3 cellular contexts compared by ENCODE assay signal in genomic region chr20:33192912-33193501, GRCh38.
A peak's percentile ranks its signal among the peaks of the same experiment; 100 is the strongest.
TF ChIP-seq lines count a peak whose summit lies in the region.

No MANE protein-coding gene starts in this region.

TF ChIP-seq in SK-N-SH, 30 proteins besides CTCF, POLR2A, EP300 and RAD21 (continued from another document):
- peak; percentile 89 for TF ChIP-seq REST (IDR thresholded peaks at IDR 0.05; ENCODE audit: low read depth, low read length)
- TF ChIP-seq POLR2AphosphoS5 (IDR thresholded peaks at IDR 0.05; ENCODE audit: low read depth, low read length): no peak
- no peak for TF ChIP-seq EZH2phosphoT487 (IDR thresholded peaks at IDR 0.05; ENCODE audit: borderline replicate concordance, low read depth)
- TF ChIP-seq USF2 (IDR thresholded peaks at IDR 0.05; ENCODE audit: borderline replicate concordance, low read depth, low read length): no peak
- TF ChIP-seq TCF12 (IDR thresholded peaks at IDR 0.05): no peak
TF ChIP-seq in SK-N-SH: peak in this region for 1.

TF ChIP-seq in SK-N-SH treated with all-trans-retinoic acid at 6 μM for 48 hours, 23 proteins besides CTCF, POLR2A, EP300 and RAD21:
- TF ChIP-seq TSHZ2 (CRISPR knock-in tag; IDR thresholded peaks at IDR 0.05): no peak
- no peak for TF ChIP-seq RARB (CRISPR knock-in tag; IDR thresholded peaks at IDR 0.05)
- TF ChIP-seq POU6F1 (CRISPR knock-in tag; IDR thresholded peaks at IDR 0.05; ENCODE audit: borderline replicate concordance, low read depth): no peak
- no peak for TF ChIP-seq ZNF565 (CRISPR knock-in tag; conservative IDR thresholded peaks at IDR 0.05; ENCODE audit: low read depth)
- TF ChIP-seq BACH2 (CRISPR knock-in tag; IDR thresholded peaks at IDR 0.05; ENCODE audit: borderline replicate concordance): no peak
- no peak for TF ChIP-seq TCF4 (CRISPR knock-in tag; IDR thresholded peaks at IDR 0.05; ENCODE audit: borderline replicate concordance)
- TF ChIP-seq TOX (CRISPR knock-in tag; IDR thresholded peaks at IDR 0.05; ENCODE audit: borderline replicate concordance): no peak
- TF ChIP-seq ISL1 (CRISPR knock-in tag; IDR thresholded peaks at IDR 0.05): no peak
- no peak for TF ChIP-seq ZC3H10 (CRISPR knock-in tag; IDR thresholded peaks at IDR 0.05)
- TF ChIP-seq ARNTL (CRISPR knock-in tag; IDR thresholded peaks at IDR 0.05; ENCODE audit: borderline replicate concordance, low read depth): no peak
- TF ChIP-seq SNAI2 (CRISPR knock-in tag; IDR thresholded peaks at IDR 0.05): no peak
TF ChIP-seq in SK-N-SH treated with all-trans-retinoic acid at 6 μM for 48 hours: peak in this region for 0.

TF ChIP-seq in Ishikawa, 13 proteins besides CTCF, POLR2A, EP300 and RAD21 (continued from another document):
- TF ChIP-seq REST (IDR thresholded peaks at IDR 0.05; ENCODE audit: low read depth) (peak; percentile 90), TCF12 (IDR thresholded peaks at IDR 0.05; ENCODE audit: low read depth) (no peak), USF1 (IDR thresholded peaks at IDR 0.05) (no peak)
